ENCODE assay signal across 19 cellular contexts in the genomic region with DNA sequence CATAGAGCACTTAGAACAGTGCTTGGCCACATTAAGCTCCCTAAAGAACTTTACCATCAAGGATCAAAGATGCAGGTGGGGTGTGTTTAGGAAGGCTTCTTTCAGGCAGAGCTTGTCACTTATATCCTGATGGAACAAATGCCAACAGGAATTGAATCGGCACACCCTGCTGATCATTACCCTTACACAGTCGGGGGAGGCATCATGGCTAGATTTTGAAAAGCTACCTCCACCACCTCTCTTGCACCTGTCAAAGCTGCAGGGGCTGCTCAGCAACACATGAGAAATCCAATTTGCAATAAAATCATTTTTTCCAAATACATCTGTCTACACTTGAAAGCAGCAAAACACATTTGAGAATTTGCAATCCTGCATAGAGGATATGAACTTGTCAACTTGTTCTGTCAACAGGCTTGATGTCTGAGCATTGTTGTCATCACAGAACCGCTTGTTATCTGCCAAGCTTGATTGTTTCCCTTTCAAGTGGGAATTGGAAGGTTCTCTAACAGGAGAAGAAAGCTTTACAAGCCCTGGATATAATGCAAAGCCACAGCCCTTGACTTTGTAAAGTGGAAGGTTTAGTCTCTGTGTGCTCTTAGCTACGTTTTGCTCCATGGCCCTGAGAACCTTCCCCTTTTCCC. TPM values are rescaled to one million over a fixed set of nuclear protein-coding genes. Genes with fewer than 3 reads are reported as not detected.
DNase-seq lines count a peak whose midpoint lies in the region; FAIRE-seq and TF ChIP-seq lines count a peak whose summit lies in the region.
"Had no signal": no experiment of that assay in that cellular context is flagged by ENCODE, and none has a peak within 500 bp of the region (broad histone marks: within the 10 kb centered on the region; RNA-seq: fewer than 3 reads in every experiment).

No MANE protein-coding gene starts in this region.

- peak; percentile 20 for DNase-seq in NCI-H510A treated with DMSO at 0.1 percent for 48 hours (lab: John Stamatoyannopoulos, UW)
- no peak for DNase-seq in NCI-H510A (lab: John Stamatoyannopoulos, UW)
- peak; percentile 47 for DNase-seq in NCI-H2029 treated with DMSO at 0.1 percent for 48 hours (lab: John Stamatoyannopoulos, UW)
- no peak for DNase-seq in astrocyte (ENCODE audit: low read depth)
- DNase-seq in substantia nigra (lab: John Stamatoyannopoulos, UW), result no peak
- no peak for DNase-seq in RWPE1 (ENCODE audit: low spot score)
- DNase-seq in Kasumi-1 (lab: John Stamatoyannopoulos, UW), result no peak
- no peak for DNase-seq in activated CD4-positive, alpha-beta T cell treated with anti-CD3 and anti-CD28 coated beads for 4 hours
- DNase-seq: CD8-positive, alpha-beta memory T cell; HFFc6; KG1; NCI-H446; NCI-H748 treated with DMSO at 0.1 percent for 48 hours; PC-3; SJCRH30 had no signal

- CTCF ChIA-PET in RWPE1 (lab: Yijun Ruan, JAX), result no interaction called here

- H3K36me3 ChIP-seq in astrocyte (ENCODE audit: insufficient read depth, low read length), result no peaks in the 10 kb centered on the region
- H3K36me3 ChIP-seq: BLaER1 treated with 17β-estradiol and CSF1 and Interleukin-3, amounts not matched to agents 10 nM and 100 nM; SJCRH30 had no signal

- H3K9me3 Mint-ChIP-seq in astrocyte (ENCODE audit: unreplicated experiment), result no peaks in the 10 kb centered on the region
- H3K9me3 Mint-ChIP-seq: CD8-positive, alpha-beta memory T cell; HFFc6 had no signal

- H3K4me3 Mint-ChIP-seq in astrocyte (ENCODE audit: unreplicated experiment), result peak overlapping the region; percentile 18
- H3K4me3 Mint-ChIP-seq: CD8-positive, alpha-beta memory T cell; HFFc6 had no signal

- no peaks in the 10 kb centered on the region for H4K20me1 ChIP-seq in astrocyte (ENCODE audit: insufficient read depth, low read length)
- H4K20me1 ChIP-seq: BLaER1 treated with 17β-estradiol and CSF1 and Interleukin-3, amounts not matched to agents 10 nM and 100 nM had no signal

- H3K27me3 Mint-ChIP-seq in astrocyte (ENCODE audit: low read depth, unreplicated experiment), result no peaks in the 10 kb centered on the region

- H3K9ac ChIP-seq in astrocyte (ENCODE audit: low read length), result no peak overlapping the region
- H3K9ac ChIP-seq: BLaER1 treated with 17β-estradiol and CSF1 and Interleukin-3, amounts not matched to agents 10 nM and 100 nM had no signal

- H3K27ac Mint-ChIP-seq in astrocyte (ENCODE audit: unreplicated experiment), result no peak overlapping the region
- H3K27ac Mint-ChIP-seq: HFFc6 had no signal

- no peaks in the 10 kb centered on the region for H3K9me3 ChIP-seq in astrocyte (ENCODE audit: insufficient read depth, low read depth, low read length)
- H3K9me3 ChIP-seq: A549; BLaER1 treated with 17β-estradiol and CSF1 and Interleukin-3, amounts not matched to agents 10 nM and 100 nM; SJCRH30 had no signal

- no peak overlapping the region for H2AFZ ChIP-seq in astrocyte (ENCODE audit: low read depth, low read length)

- H3K36me3 Mint-ChIP-seq in astrocyte (ENCODE audit: low read depth, unreplicated experiment), result no peaks in the 10 kb centered on the region
- H3K36me3 Mint-ChIP-seq: CD8-positive, alpha-beta memory T cell had no signal

- no peaks in the 10 kb centered on the region for H3K79me2 ChIP-seq in astrocyte (ENCODE audit: insufficient read depth, low read length)

- no peak overlapping the region for H3K4me2 ChIP-seq in astrocyte (ENCODE audit: low read length)
- H3K4me2 ChIP-seq: A549; BLaER1 treated with 17β-estradiol and CSF1 and Interleukin-3, amounts not matched to agents 10 nM and 100 nM had no signal

- H3K27me3 ChIP-seq in astrocyte (ENCODE audit: insufficient read depth, low read length), result no peaks in the 10 kb centered on the region
- H3K27me3 ChIP-seq: BLaER1 treated with 17β-estradiol and CSF1 and Interleukin-3, amounts not matched to agents 10 nM and 100 nM; SJCRH30 had no signal

- H3K4me3 ChIP-seq in astrocyte (ENCODE audit: insufficient read depth, low read depth, low read length), result no peak overlapping the region
- H3K4me3 ChIP-seq: A549; BLaER1 treated with 17β-estradiol and CSF1 and Interleukin-3, amounts not matched to agents 10 nM and 100 nM; SJCRH30 had no signal

- peak; percentile 41 for FAIRE-seq in astrocyte (lab: Jason Lieb, UNC)
- FAIRE-seq: A549, GM12892, HepG2 had no signal

- H3K4me1 ChIP-seq in astrocyte (ENCODE audit: insufficient read depth, low read length), result no peaks in the 10 kb centered on the region
- H3K4me1 ChIP-seq: A549, SJCRH30 had no signal

- H3K27ac ChIP-seq in astrocyte (ENCODE audit: low read depth, low read length) (no peak overlapping the region), substantia nigra (ENCODE audit: low read depth, low read length, poor library complexity, severe bottlenecking) (peak overlapping the region; percentile 46), RWPE1 (no peak overlapping the region)
- H3K27ac ChIP-seq: A549; BLaER1 treated with 17β-estradiol and CSF1 and Interleukin-3, amounts not matched to agents 10 nM and 100 nM; SJCRH30 had no signal

- peaks cover 38% of the 10 kb centered on the region for H3K4me1 Mint-ChIP-seq in astrocyte (ENCODE audit: low read depth, unreplicated experiment)
- H3K4me1 Mint-ChIP-seq: CD8-positive, alpha-beta memory T cell had no signal

- TF ChIP-seq CTCF in astrocyte (IDR thresholded peaks at IDR 0.05; ENCODE audit: insufficient read depth, low read depth, low read length) (no peak), RWPE1 (conservative IDR thresholded peaks at IDR 0.05; ENCODE audit: low read depth) (no peak)

- POLR2A ChIA-PET in RWPE1 (lab: Yijun Ruan, JAX; ENCODE audit: low non-redundant PET), result no interaction called here

RNA-seq across cellular contexts. Expression of a gene that starts 24.6 kb away (rescaled TPM):
- 4.7 and 5.7 TPM in 2 replicates for total RNA-seq in astrocyte

Comparison
In these comparisons a context has a peak if more than half of its experiments do, and no peak if none do; other contexts are left out.
1. DNase-seq: peak in NCI-H510A treated with DMSO at 0.1 percent for 48 hours (single experiment) and NCI-H2029 treated with DMSO at 0.1 percent for 48 hours (single experiment); none in NCI-H510A (single experiment), astrocyte (single experiment), substantia nigra (0 of 49), RWPE1 (single experiment), Kasumi-1 (0 of 2) and activated CD4-positive, alpha-beta T cell treated with anti-CD3 and anti-CD28 coated beads for 4 hours (0 of 2).